Comparison of ENCODE assay signal across 8 cellular contexts in genomic region chr5:179796877-179797608, GRCh38. TPM values are rescaled to one million over a fixed set of nuclear protein-coding genes. Genes with fewer than 3 reads are reported as not detected.
A peak's percentile ranks its signal among the peaks of the same experiment; 100 is the strongest.
DNase-seq lines count a peak whose midpoint lies in the region; ATAC-seq, FAIRE-seq and TF ChIP-seq lines count a peak whose summit lies in the region.

No MANE protein-coding gene starts in this region.

- ATAC-seq in naive B cell (ENCODE audit: low read depth in 2 of 2) (no peak), HG03097 (IDR thresholded peaks at IDR 0.05; ENCODE audit: low FRiP score, unreplicated experiment) (no peak), GM21723 (IDR thresholded peaks at IDR 0.05; ENCODE audit: unreplicated experiment) (no peak)

- H3K4me1 Mint-ChIP-seq in brain: peaks cover 10% of the 10 kb centered on the region
- peaks cover 30 to 39% (median 34%) of the 10 kb centered on the region in 3 donors for H3K4me1 Mint-ChIP-seq in naive B cell

- DNase-seq in HFF-Myc (ENCODE audit: extremely low read depth, low read depth) (no peak), naive B cell (no peak), NCI-H345 (lab: John Stamatoyannopoulos, UW) (no peak), urothelium cell line (ENCODE audit: low spot score) (no peak)

- H3K27ac ChIP-seq in 22Rv1: peak overlapping the region; percentile 90

- H3K4me3 Mint-ChIP-seq in brain (peak overlapping the region; percentile 69 to 77 (median 72)), naive B cell (peak overlapping the region; percentile 67 to 86 (median 77))

- peak overlapping the region; percentile 41 for H3K4me3 ChIP-seq in HFF-Myc (replicated peaks; ENCODE audit: low read depth, low read length)

- H3K9me3 Mint-ChIP-seq in brain: no peaks in the 10 kb centered on the region
- H3K9me3 Mint-ChIP-seq in naive B cell: no peaks in the 10 kb centered on the region

- TF ChIP-seq CTCF in 22Rv1 (IDR thresholded peaks at IDR 0.05): no peak
- TF ChIP-seq CTCF in HFF-Myc (IDR thresholded peaks at IDR 0.05; ENCODE audit: low read depth, low read length, missing control alignments): no peak
- no peak for TF ChIP-seq CTCF in brain (conservative IDR thresholded peaks at IDR 0.05)

- no peak for FAIRE-seq in urothelium cell line (lab: Jason Lieb, UNC)

- H3K27ac Mint-ChIP-seq in brain (peak overlapping the region in 2 of 5 experiments; percentile 46 to 73), naive B cell (peak overlapping the region in 4 of 6 donors; percentile 28 to 75 (median 62))

- H3K36me3 Mint-ChIP-seq in brain (peaks cover 29% of the 10 kb centered on the region), naive B cell (peaks cover 0 to 13% of the 10 kb centered on the region in 2 donors)

- H3K27me3 Mint-ChIP-seq in brain: no peaks in the 10 kb centered on the region
- H3K27me3 Mint-ChIP-seq in naive B cell: no peaks in the 10 kb centered on the region

RNA-seq across cellular contexts. Expression of gene LTC4S, which starts 3.3 kb away (rescaled TPM):
- 1.9 TPM for polyA plus RNA-seq in brain (ENCODE audit: insufficient read depth, low read depth, low replicate concordance)
- under 1 TPM in 3 of 6 donors, not detected in 3; 0.49 to 0.82 (median 0.63) TPM for polyA plus RNA-seq in naive B cell (ENCODE audit: low read depth in 6 of 6)

RNA-seq across cellular contexts. Expression of gene MGAT4B, which starts 9.6 kb away (rescaled TPM):
- polyA plus RNA-seq in brain (ENCODE audit: insufficient read depth, low read depth, low replicate concordance): 174 TPM
- polyA plus RNA-seq in naive B cell (ENCODE audit: low read depth in 6 of 6): 10 to 100 TPM in 3 of 6 donors, 1 to 10 TPM in 3; 6.2 to 17.3 (median 9.5) TPM

RNA-seq across cellular contexts. Expression of gene SQSTM1, which starts 23.7 kb away (rescaled TPM):
- polyA plus RNA-seq in brain (ENCODE audit: insufficient read depth, low read depth, low replicate concordance): 235 TPM
- polyA plus RNA-seq in naive B cell (ENCODE audit: low read depth in 6 of 6): 100 to 1,000 TPM; 177 to 246 (median 194) TPM
